9 cellular contexts compared by ENCODE assay signal in the genomic region with DNA sequence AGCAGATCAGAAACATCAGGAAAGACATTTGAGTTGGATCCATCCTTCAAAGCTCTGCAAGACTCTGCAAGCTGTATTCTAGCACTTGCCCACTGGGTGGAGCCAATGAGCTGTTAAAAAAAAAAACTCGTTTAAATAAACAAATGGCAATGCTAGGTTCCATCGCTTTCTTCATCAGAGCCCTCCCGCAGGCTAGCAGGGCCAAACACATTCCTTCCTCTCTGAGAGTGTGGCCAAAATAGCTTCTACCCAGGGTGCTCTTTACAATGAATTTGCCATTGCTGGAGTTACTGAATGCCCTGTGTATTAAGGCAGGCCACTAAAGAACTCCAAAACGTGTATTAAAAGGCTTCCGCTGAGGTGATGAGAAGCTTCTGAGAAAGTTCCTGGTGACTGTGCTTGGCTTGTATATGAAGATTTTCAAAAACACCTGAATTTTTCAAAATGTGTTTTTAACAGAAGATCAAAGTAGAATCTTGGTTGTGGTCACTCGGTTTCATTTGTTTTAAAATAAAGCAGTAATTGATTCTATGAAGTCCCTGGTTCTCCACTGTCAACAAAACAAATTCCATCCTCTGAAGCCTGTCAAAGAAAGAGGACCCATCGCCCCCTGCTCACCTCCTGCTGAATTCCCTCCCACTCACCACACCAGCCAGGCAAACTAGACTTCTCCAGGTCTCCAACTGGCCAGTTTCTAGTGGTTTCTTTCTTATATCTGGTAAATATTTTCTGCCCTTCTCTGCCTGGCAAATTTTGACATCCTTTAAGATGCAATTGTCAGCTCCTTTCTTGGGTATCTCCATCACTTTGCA. TPM values are rescaled to one million over a fixed set of nuclear protein-coding genes. Genes with fewer than 3 reads are reported as not detected.
DNase-seq lines count a peak whose midpoint lies in the region; ATAC-seq, FAIRE-seq and TF ChIP-seq lines count a peak whose summit lies in the region.
"Had no signal": no experiment of that assay in that cellular context is flagged by ENCODE, and none has a peak within 500 bp of the region (broad histone marks: within the 10 kb centered on the region; RNA-seq: fewer than 3 reads in every experiment).

No MANE protein-coding gene starts in this region.

- no peaks in the 10 kb centered on the region for H3K4me1 ChIP-seq in HepG2 (ENCODE audit: insufficient read depth, low read length)

- no peak overlapping the region for H3K4me3 ChIP-seq in HepG2 (replicated peaks in 1 of 3; ENCODE audit: insufficient read depth in 1 of 3, low read depth in 2 of 3, low read length in 3 of 3)

- no peak overlapping the region for H3K27ac ChIP-seq in HepG2 (ENCODE audit: extremely low read length, insufficient read depth, low read length)

- no peak overlapping the region for H3K4me3 Mint-ChIP-seq in dendritic cell treated with granulocyte-macrophage colony-stimulating factor and Interleukin-4, amounts not matched to agents 40 ng/mL and 50 ng/mL, for 4 days

- H3K27me3 ChIP-seq in HepG2 (ENCODE audit: control insufficient read depth in 1 of 2, insufficient read depth in 2 of 2, low read length in 2 of 2): peaks cover 0 to 15% of the 10 kb centered on the region in 2 experiments; a peak in 2 of 5 replicates

- peaks cover 70% of the 10 kb centered on the region for H3K4me1 Mint-ChIP-seq in dendritic cell treated with granulocyte-macrophage colony-stimulating factor and Interleukin-4, amounts not matched to agents 40 ng/mL and 50 ng/mL, for 4 days (ENCODE audit: low read depth)

- no peak overlapping the region for H3K4me2 ChIP-seq in HepG2 (ENCODE audit: low read depth, low read length)

- peak; percentile 74 for FAIRE-seq in HepG2 (lab: Jason Lieb, UNC)

- H2AFZ ChIP-seq in HepG2 (ENCODE audit: low read length): no peak overlapping the region

- ATAC-seq in GM18861 (IDR thresholded peaks at IDR 0.05; ENCODE audit: unreplicated experiment) (peak; percentile 93), HG03108 (IDR thresholded peaks at IDR 0.05; ENCODE audit: unreplicated experiment) (peak; percentile 59), HepG2 (peak; percentile 87)

- no peaks in the 10 kb centered on the region for H3K36me3 ChIP-seq in HepG2 (replicated peaks in 1 of 2; ENCODE audit: control insufficient read depth in 1 of 2, insufficient read depth in 2 of 2, low read length in 2 of 2)

- no peaks in the 10 kb centered on the region for H4K20me1 ChIP-seq in HepG2 (ENCODE audit: insufficient read depth, low read length)

- intact Hi-C loops in dendritic cell treated with granulocyte-macrophage colony-stimulating factor and Interleukin-4, amounts not matched to agents 40 ng/mL and 50 ng/mL, for 4 days (cut with micrococcal nuclease): loop anchor here (1.0 to 10.0 kb wide), 6 partner anchors 99 to 454 kb away; a partner anchor contains a TSS
- intact Hi-C loops in HepG2 (cut with micrococcal nuclease; ENCODE audit: unreplicated experiment): loop anchor here (1.0 kb wide), 3 partner anchors 196 to 740 kb away; a partner anchor contains a TSS

- POLR2A ChIA-PET in HepG2 (lab: Yijun Ruan, JAX): no interaction called here

- CTCF ChIA-PET in HepG2 (lab: Yijun Ruan, JAX; ENCODE audit: low intra/inter-chr PET ratio, low total read pairs): interaction anchor here (1.4 to 3.3 kb wide), 2 partner anchors 197 to 215 kb away, joined by 21 to 46 read pairs; a partner anchor contains a TSS

- no peak overlapping the region for H3K9ac ChIP-seq in HepG2 (ENCODE audit: insufficient read depth, low read depth, low read length)

- no peak for TF ChIP-seq POLR2A in HepG2 (IDR thresholded peaks at IDR 0.05; ENCODE audit: insufficient read depth in 1 of 2, low read depth in 2 of 2, low read length in 2 of 2)

- no peaks in the 10 kb centered on the region for H3K79me2 ChIP-seq in HepG2 (ENCODE audit: insufficient read depth, low read length)

- H3K9me3 ChIP-seq in HepG2 (ENCODE audit: low read length): no peaks in the 10 kb centered on the region

- TF ChIP-seq EP300 in HepG2 (IDR thresholded peaks at IDR 0.05; ENCODE audit: low read depth in 2 of 2, low read length in 2 of 2) (no peak), HepG2 (CRISPR knock-in tag; IDR thresholded peaks at IDR 0.05; ENCODE audit: borderline replicate concordance) (no peak)

- peak overlapping the region; percentile 94 for H3K27ac Mint-ChIP-seq in dendritic cell treated with granulocyte-macrophage colony-stimulating factor and Interleukin-4, amounts not matched to agents 40 ng/mL and 50 ng/mL, for 4 days

- peak; percentile 65 for TF ChIP-seq RAD21 in HepG2 (CRISPR knock-in tag; IDR thresholded peaks at IDR 0.05)

- in situ Hi-C loops in HepG2 (cut with HindIII; ENCODE audit: extremely low pct_ligation_motif_present, low pct_unique_long_range_greater_than_20kb): loop anchor here (5.0 to 25.0 kb wide), 2 partner anchors 194 to 729 kb away; a partner anchor contains a TSS

- WGBS in HepG2 (ENCODE audit: low lambda C conversion rate): 19% methylated on average over 7 of the region's 7 CpGs

- peaks cover 80% of the 10 kb centered on the region for H3K36me3 Mint-ChIP-seq in dendritic cell treated with granulocyte-macrophage colony-stimulating factor and Interleukin-4, amounts not matched to agents 40 ng/mL and 50 ng/mL, for 4 days (ENCODE audit: low read depth)

- H3K27me3 Mint-ChIP-seq in dendritic cell treated with granulocyte-macrophage colony-stimulating factor and Interleukin-4, amounts not matched to agents 40 ng/mL and 50 ng/mL, for 4 days: no peaks in the 10 kb centered on the region

- BruUV-seq in HepG2 (replicated peaks; lab: Mats Ljungman, UMichigan): no TSS peak

- peak; percentile 77 for TF ChIP-seq CTCF in HepG2 (CRISPR knock-in tag; IDR thresholded peaks at IDR 0.05)

- no peaks in the 10 kb centered on the region for H3K9me3 Mint-ChIP-seq in dendritic cell treated with granulocyte-macrophage colony-stimulating factor and Interleukin-4, amounts not matched to agents 40 ng/mL and 50 ng/mL, for 4 days

- DNase-seq in Ammon's horn (ENCODE audit: low spot score) (peak; percentile 87), NCI-H2227 (lab: John Stamatoyannopoulos, UW; ENCODE audit: unreplicated experiment) (peak; percentile 47), HepG2 (ENCODE audit: low spot score) (peak; percentile 57)
- DNase-seq in activated CD4-positive, alpha-beta T cell treated with anti-CD3 and anti-CD28 coated beads for 4 hours: peak; percentile 32 to 51
- peak; percentile 6 for DNase-seq in stimulated activated CD8-positive, alpha-beta memory T cell treated with anti-CD3 and anti-CD28 coated beads, Interleukin-4, amount 100 ng/mL, for 1 hour (ENCODE audit: low read depth in 2 of 2, low spot score in 1 of 2)

TF ChIP-seq in HepG2, 621 proteins besides CTCF, POLR2A, EP300 and RAD21 (continues in another document):
- TF ChIP-seq, protein P1, sequence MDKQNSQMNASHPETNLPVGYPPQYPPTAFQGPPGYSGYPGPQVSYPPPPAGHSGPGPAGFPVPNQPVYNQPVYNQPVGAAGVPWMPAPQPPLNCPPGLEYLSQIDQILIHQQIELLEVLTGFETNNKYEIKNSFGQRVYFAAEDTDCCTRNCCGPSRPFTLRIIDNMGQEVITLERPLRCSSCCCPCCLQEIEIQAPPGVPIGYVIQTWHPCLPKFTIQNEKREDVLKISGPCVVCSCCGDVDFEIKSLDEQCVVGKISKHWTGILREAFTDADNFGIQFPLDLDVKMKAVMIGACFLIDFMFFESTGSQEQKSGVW (CRISPR knock-in tag; IDR thresholded peaks at IDR 0.05; ENCODE audit: borderline replicate concordance): no peak
- TF ChIP-seq, protein P2, sequence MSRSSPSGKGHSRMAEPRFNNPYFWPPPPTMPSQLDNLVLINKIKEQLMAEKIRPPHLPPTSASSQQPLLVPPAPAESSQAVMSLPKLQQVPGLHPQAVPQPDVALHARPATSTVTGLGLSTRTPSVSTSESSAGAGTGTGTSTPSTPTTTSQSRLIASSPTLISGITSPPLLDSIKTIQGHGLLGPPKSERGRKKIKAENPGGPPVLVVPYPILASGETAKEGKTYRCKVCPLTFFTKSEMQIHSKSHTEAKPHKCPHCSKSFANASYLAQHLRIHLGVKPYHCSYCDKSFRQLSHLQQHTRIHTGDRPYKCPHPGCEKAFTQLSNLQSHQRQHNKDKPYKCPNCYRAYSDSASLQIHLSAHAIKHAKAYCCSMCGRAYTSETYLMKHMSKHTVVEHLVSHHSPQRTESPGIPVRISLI (CRISPR knock-in tag; IDR thresholded peaks at IDR 0.05; ENCODE audit: borderline replicate concordance): peak; percentile 89
- TF ChIP-seq ZNF644 (CRISPR knock-in tag; IDR thresholded peaks at IDR 0.05; ENCODE audit: low read depth) (no peak), ELF4 (CRISPR knock-in tag; IDR thresholded peaks at IDR 0.05; ENCODE audit: borderline replicate concordance) (no peak), STAG1 (CRISPR knock-in tag; IDR thresholded peaks at IDR 0.05) (peak; percentile 86)

RNA-seq across cellular contexts. Expression of a gene that starts 36.5 kb away (rescaled TPM):
- not detected in 2 replicates for total RNA-seq in HepG2 (2016; rRNA removed; fragmentation: Illumina TruSeq; extraction: Trizol)
- not detected in 2 replicates for total RNA-seq in HepG2 (2016; cell fraction: cytosol; rRNA removed; fragmentation: Illumina TruSeq; extraction: Trizol; ENCODE audit: low read depth)
- total RNA-seq in HepG2 (2016; cell fraction: insoluble cytoplasmic fraction; rRNA removed; fragmentation: Illumina TruSeq; extraction: Trizol): not detected in 2 replicates
- total RNA-seq in HepG2 (2016; cell fraction: membrane; rRNA removed; fragmentation: Illumina TruSeq; extraction: Trizol): not detected in 2 replicates
- not detected in 2 replicates for total RNA-seq in HepG2 (2016; cell fraction: nucleus; rRNA removed; fragmentation: Illumina TruSeq; extraction: Trizol)
- not detected in 2 replicates for polyA plus RNA-seq in HepG2 (2011; rRNA removed)
- not detected in 2 replicates for polyA plus RNA-seq in HepG2 (2011; cell fraction: cytosol; rRNA removed)
- polyA plus RNA-seq in HepG2 (2011; cell fraction: nucleus; rRNA removed): not detected in 2 replicates
- polyA plus RNA-seq in HepG2 (2012): not detected in 2 replicates
- polyA plus RNA-seq in HepG2 (2016; cell fraction: cytosol; fragmentation: Illumina TruSeq; extraction: Trizol; ENCODE audit: low read depth): not detected in 2 replicates
- not detected in 2 replicates for polyA plus RNA-seq in HepG2 (2016; cell fraction: insoluble cytoplasmic fraction; fragmentation: Illumina TruSeq; extraction: Trizol; ENCODE audit: low read depth)
- not detected in 2 replicates for polyA plus RNA-seq in HepG2 (2016; cell fraction: membrane; fragmentation: Illumina TruSeq; extraction: Trizol; ENCODE audit: low read depth)
- not detected in 2 replicates for polyA plus RNA-seq in HepG2 (2016; cell fraction: nucleus; fragmentation: Illumina TruSeq; extraction: Trizol; ENCODE audit: insufficient read depth, low read depth)
- 0.23 TPM in 1 of 2 replicates, not detected in the other for polyA minus RNA-seq in HepG2 (2011; rRNA and poly(A)+ RNA removed; ENCODE audit: low replicate concordance)
- polyA minus RNA-seq in HepG2 (2011; cell fraction: cytosol; rRNA and poly(A)+ RNA removed): not detected in 2 replicates
- not detected in 2 replicates for polyA minus RNA-seq in HepG2 (2011; cell fraction: nucleus; rRNA and poly(A)+ RNA removed)
- total RNA-seq: T-helper 1 cell treated with Interleukin-12 subunit alpha and Interleukin-12 subunit beta and Interleukin-4 antibody, amounts not matched to agents 30 ng/mL and 1 ng/mL, for 36 hours had no signal

Comparison
In these comparisons a context has a peak if more than half of its experiments do, and no peak if none do; other contexts are left out.
1. DNase-seq: peak in every context shown above with its lines; median percentile 87 in Ammon's horn; 57 in HepG2; 47 in NCI-H2227; 42 in activated CD4-positive, alpha-beta T cell treated with anti-CD3 and anti-CD28 coated beads for 4 hours; 6 in stimulated activated CD8-positive, alpha-beta memory T cell treated with anti-CD3 and anti-CD28 coated beads, Interleukin-4, amount 100 ng/mL, for 1 hour.